1 cellular context compared by ENCODE assay signal in the genomic region with DNA sequence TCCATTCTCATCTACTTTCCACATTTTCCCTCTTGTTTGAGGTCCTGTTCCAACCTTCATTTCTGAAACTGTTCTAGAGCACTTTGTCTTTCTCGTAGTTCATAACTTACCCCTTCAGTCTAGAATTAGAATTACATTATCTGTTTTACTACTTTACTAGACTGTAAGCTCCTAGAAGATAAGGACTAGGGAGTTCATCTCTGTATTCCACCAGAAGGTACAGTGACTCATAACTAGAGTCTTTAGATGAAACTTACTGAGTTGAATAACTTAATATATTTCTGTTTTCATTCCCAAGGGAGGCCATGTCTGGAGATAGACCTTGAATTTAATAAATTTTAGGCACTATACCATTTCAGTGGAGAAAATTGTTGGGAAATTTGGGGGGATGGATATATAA.
TF ChIP-seq lines count a peak whose summit lies in the region.

No MANE protein-coding gene starts in this region.

TF ChIP-seq in K562, 482 proteins besides CTCF, POLR2A, EP300 and RAD21:
- TF ChIP-seq ZNF232 (CRISPR knock-in tag; IDR thresholded peaks at IDR 0.05) (no peak), HNRNPH1 (optimal IDR thresholded peaks at IDR 0.05; ENCODE audit: low read depth, low read length) (no peak), ZNF384 (IDR thresholded peaks at IDR 0.05; ENCODE audit: low read depth, low read length) (no peak), FOS (IDR thresholded peaks at IDR 0.05; ENCODE audit: extremely low read depth, insufficient read length) (no peak), NR4A1 (CRISPR knock-in tag; IDR thresholded peaks at IDR 0.05) (no peak), NR4A1 (tag; IDR thresholded peaks at IDR 0.05) (no peak)
